Comparison of ENCODE assay signal across 2 cellular contexts in the genomic region with DNA sequence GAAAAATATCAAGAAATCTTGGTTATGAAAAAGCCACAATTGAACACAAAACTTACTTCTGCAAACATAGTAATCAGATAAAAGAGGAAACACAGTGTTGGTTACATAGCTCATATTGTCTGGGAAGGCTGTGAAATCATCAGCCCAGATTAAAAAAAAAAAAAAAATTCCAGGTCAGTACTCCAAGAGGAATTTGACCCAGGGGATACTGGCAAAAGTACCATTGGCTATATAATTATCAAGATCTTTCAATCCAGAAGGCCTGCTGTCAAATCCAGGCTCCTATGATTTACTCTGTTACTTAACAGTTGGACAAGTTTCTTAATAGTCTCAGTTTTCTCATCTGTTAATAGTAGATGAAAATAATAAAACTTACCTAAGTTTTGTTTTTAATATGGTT.
TF ChIP-seq lines count a peak whose summit lies in the region.

No MANE protein-coding gene starts in this region.

TF ChIP-seq in SK-N-SH, 30 proteins besides CTCF, POLR2A, EP300 and RAD21:
- no peak for TF ChIP-seq TEAD4 (IDR thresholded peaks at IDR 0.05; ENCODE audit: borderline replicate concordance, insufficient read depth)
- TF ChIP-seq, protein P1, sequence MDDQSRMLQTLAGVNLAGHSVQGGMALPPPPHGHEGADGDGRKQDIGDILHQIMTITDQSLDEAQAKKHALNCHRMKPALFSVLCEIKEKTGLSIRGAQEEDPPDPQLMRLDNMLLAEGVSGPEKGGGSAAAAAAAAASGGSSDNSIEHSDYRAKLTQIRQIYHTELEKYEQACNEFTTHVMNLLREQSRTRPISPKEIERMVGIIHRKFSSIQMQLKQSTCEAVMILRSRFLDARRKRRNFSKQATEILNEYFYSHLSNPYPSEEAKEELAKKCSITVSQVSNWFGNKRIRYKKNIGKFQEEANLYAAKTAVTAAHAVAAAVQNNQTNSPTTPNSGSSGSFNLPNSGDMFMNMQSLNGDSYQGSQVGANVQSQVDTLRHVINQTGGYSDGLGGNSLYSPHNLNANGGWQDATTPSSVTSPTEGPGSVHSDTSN (IDR thresholded peaks at IDR 0.05), result no peak
- TF ChIP-seq NFIC (IDR thresholded peaks at IDR 0.05; ENCODE audit: borderline replicate concordance), result no peak
- no peak for TF ChIP-seq POLR2AphosphoS5 (IDR thresholded peaks at IDR 0.05; ENCODE audit: low read depth, low read length)
- no peak for TF ChIP-seq YY1 (IDR thresholded peaks at IDR 0.05; ENCODE audit: low read depth)
- TF ChIP-seq GATA2 (CRISPR knock-in tag; IDR thresholded peaks at IDR 0.05), result no peak
- TF ChIP-seq, protein P2, sequence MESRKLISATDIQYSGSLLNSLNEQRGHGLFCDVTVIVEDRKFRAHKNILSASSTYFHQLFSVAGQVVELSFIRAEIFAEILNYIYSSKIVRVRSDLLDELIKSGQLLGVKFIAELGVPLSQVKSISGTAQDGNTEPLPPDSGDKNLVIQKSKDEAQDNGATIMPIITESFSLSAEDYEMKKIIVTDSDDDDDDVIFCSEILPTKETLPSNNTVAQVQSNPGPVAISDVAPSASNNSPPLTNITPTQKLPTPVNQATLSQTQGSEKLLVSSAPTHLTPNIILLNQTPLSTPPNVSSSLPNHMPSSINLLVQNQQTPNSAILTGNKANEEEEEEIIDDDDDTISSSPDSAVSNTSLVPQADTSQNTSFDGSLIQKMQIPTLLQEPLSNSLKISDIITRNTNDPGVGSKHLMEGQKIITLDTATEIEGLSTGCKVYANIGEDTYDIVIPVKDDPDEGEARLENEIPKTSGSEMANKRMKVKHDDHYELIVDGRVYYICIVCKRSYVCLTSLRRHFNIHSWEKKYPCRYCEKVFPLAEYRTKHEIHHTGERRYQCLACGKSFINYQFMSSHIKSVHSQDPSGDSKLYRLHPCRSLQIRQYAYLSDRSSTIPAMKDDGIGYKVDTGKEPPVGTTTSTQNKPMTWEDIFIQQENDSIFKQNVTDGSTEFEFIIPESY (IDR thresholded peaks at IDR 0.05; ENCODE audit: borderline replicate concordance, low read depth), result no peak
- TF ChIP-seq FOXJ3 (CRISPR knock-in tag; IDR thresholded peaks at IDR 0.05), result no peak
- no peak for TF ChIP-seq ELF1 (IDR thresholded peaks at IDR 0.05)
- TF ChIP-seq RXRA (IDR thresholded peaks at IDR 0.05; ENCODE audit: borderline replicate concordance, low read depth), result no peak
- TF ChIP-seq, protein P3, sequence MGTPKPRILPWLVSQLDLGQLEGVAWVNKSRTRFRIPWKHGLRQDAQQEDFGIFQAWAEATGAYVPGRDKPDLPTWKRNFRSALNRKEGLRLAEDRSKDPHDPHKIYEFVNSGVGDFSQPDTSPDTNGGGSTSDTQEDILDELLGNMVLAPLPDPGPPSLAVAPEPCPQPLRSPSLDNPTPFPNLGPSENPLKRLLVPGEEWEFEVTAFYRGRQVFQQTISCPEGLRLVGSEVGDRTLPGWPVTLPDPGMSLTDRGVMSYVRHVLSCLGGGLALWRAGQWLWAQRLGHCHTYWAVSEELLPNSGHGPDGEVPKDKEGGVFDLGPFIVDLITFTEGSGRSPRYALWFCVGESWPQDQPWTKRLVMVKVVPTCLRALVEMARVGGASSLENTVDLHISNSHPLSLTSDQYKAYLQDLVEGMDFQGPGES (IDR thresholded peaks at IDR 0.05; ENCODE audit: low read depth, low read length), result no peak
- no peak for TF ChIP-seq EZH2phosphoT487 (IDR thresholded peaks at IDR 0.05; ENCODE audit: borderline replicate concordance, low read depth)

TF ChIP-seq in GM12878, 131 proteins besides CTCF, POLR2A, EP300 and RAD21:
- TF ChIP-seq SMAD5 (IDR thresholded peaks at IDR 0.05; ENCODE audit: low read depth), result no peak
- TF ChIP-seq, protein P4, sequence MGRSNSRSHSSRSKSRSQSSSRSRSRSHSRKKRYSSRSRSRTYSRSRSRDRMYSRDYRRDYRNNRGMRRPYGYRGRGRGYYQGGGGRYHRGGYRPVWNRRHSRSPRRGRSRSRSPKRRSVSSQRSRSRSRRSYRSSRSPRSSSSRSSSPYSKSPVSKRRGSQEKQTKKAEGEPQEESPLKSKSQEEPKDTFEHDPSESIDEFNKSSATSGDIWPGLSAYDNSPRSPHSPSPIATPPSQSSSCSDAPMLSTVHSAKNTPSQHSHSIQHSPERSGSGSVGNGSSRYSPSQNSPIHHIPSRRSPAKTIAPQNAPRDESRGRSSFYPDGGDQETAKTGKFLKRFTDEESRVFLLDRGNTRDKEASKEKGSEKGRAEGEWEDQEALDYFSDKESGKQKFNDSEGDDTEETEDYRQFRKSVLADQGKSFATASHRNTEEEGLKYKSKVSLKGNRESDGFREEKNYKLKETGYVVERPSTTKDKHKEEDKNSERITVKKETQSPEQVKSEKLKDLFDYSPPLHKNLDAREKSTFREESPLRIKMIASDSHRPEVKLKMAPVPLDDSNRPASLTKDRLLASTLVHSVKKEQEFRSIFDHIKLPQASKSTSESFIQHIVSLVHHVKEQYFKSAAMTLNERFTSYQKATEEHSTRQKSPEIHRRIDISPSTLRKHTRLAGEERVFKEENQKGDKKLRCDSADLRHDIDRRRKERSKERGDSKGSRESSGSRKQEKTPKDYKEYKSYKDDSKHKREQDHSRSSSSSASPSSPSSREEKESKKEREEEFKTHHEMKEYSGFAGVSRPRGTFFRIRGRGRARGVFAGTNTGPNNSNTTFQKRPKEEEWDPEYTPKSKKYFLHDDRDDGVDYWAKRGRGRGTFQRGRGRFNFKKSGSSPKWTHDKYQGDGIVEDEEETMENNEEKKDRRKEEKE (IDR thresholded peaks at IDR 0.05), result no peak
